24 cellular contexts compared by ENCODE assay signal in genomic region chr17:61476476-61477203, GRCh38. TPM values are rescaled to one million over a fixed set of nuclear protein-coding genes. Genes with fewer than 3 reads are reported as not detected.
DNase-seq lines count a peak whose midpoint lies in the region; ATAC-seq, FAIRE-seq and TF ChIP-seq lines count a peak whose summit lies in the region.
"Had no signal": no experiment of that assay in that cellular context is flagged by ENCODE, and none has a peak within 500 bp of the region (broad histone marks: within the 10 kb centered on the region; RNA-seq: fewer than 3 reads in every experiment).

No MANE protein-coding gene starts in this region.

- peaks cover 5% of the 10 kb centered on the region for H3K27me3 Mint-ChIP-seq in GM23338 (ENCODE audit: insufficient read depth, low read depth, poor library complexity)
- H3K27me3 Mint-ChIP-seq in chondrocyte (ENCODE audit: low read depth), result peaks cover 15% of the 10 kb centered on the region

- no peak overlapping the region for H2AK5ac ChIP-seq in trophoblast cell (ENCODE audit: low read length)

- H3F3A ChIP-seq in GM23338 (replicated peaks; ENCODE audit: low read depth), result no peaks in the 10 kb centered on the region

- H3K9ac ChIP-seq in kidney (ENCODE audit: low read length in 2 of 2) (no peak overlapping the region), trophoblast cell (ENCODE audit: low read length) (no peak overlapping the region)

- H3K4ac ChIP-seq in trophoblast cell (ENCODE audit: low read depth, low read length), result no peak overlapping the region

- TF ChIP-seq CTCF in GM23338 (conservative IDR thresholded peaks at IDR 0.05; ENCODE audit: low read depth in 2 of 2), result no peak
- no peak for TF ChIP-seq CTCF in chondrocyte (IDR thresholded peaks at IDR 0.05)
- no peak for TF ChIP-seq CTCF in kidney (IDR thresholded peaks at IDR 0.05; ENCODE audit: borderline replicate concordance, extremely low read depth, insufficient read depth)
- no peak for TF ChIP-seq CTCF in right atrium auricular region (IDR thresholded peaks at IDR 0.05)

- peak overlapping the region; percentile 7 for H3K18ac ChIP-seq in trophoblast cell (ENCODE audit: low read length)

- H3K23ac ChIP-seq in trophoblast cell (ENCODE audit: low read length), result no peak overlapping the region

- FAIRE-seq in kidney (lab: Jason Lieb, UNC), result no peak
- FAIRE-seq: A204.1, GM12892, GM18507 had no signal

- no peak overlapping the region for H4K8ac ChIP-seq in trophoblast cell (ENCODE audit: low read depth, low read length)

- no peaks in the 10 kb centered on the region for H3K36me3 Mint-ChIP-seq in GM23338 (ENCODE audit: low read depth)
- H3K36me3 Mint-ChIP-seq in chondrocyte (ENCODE audit: low read depth), result no peaks in the 10 kb centered on the region

- H3K4me3 ChIP-seq in GM23338 (no peak overlapping the region), kidney (ENCODE audit: low read length in 2 of 2) (no peak overlapping the region), trophoblast cell (ENCODE audit: low read depth, low read length) (no peak overlapping the region), right atrium auricular region (no peak overlapping the region)
- H3K4me3 ChIP-seq: SK-N-MC had no signal

- H3K79me1 ChIP-seq in trophoblast cell (ENCODE audit: low read length), result peaks cover 2% of the 10 kb centered on the region

- H3K9me2 ChIP-seq in GM23338 (ENCODE audit: insufficient read depth), result no peaks in the 10 kb centered on the region

- H3K27ac Mint-ChIP-seq in GM23338, result no peak overlapping the region
- no peak overlapping the region for H3K27ac Mint-ChIP-seq in chondrocyte (ENCODE audit: unreplicated experiment)
- H3K27ac Mint-ChIP-seq: CD4-positive, alpha-beta T cell had no signal

- no peak overlapping the region for H3K4me2 ChIP-seq in GM23338
- H3K4me2 ChIP-seq in trophoblast cell (ENCODE audit: low read length), result no peak overlapping the region

- H2BK5ac ChIP-seq in trophoblast cell (ENCODE audit: low read depth, low read length, poor library complexity), result no peak overlapping the region

- H4K12ac ChIP-seq in trophoblast cell (ENCODE audit: low read depth, low read length), result no peak overlapping the region

- no peak overlapping the region for H2BK120ac ChIP-seq in trophoblast cell (ENCODE audit: insufficient read depth, low read length, poor library complexity)

- H3K9me3 ChIP-seq in kidney (ENCODE audit: control insufficient read depth in 1 of 2, low read length in 2 of 2) (no peaks in the 10 kb centered on the region), trophoblast cell (ENCODE audit: insufficient read depth, low read depth, low read length) (no peaks in the 10 kb centered on the region), right atrium auricular region (no peaks in the 10 kb centered on the region)

- H3K4me1 Mint-ChIP-seq in GM23338 (no peaks in the 10 kb centered on the region), chondrocyte (ENCODE audit: low read depth) (peaks cover 9% of the 10 kb centered on the region)

- peak overlapping the region; percentile 23 for H4K91ac ChIP-seq in trophoblast cell (ENCODE audit: low read depth, low read length)

- H3K36me3 ChIP-seq in GM23338 (ENCODE audit: insufficient read depth) (no peaks in the 10 kb centered on the region), kidney (ENCODE audit: control insufficient read depth in 1 of 2, insufficient read depth in 2 of 2, low read length in 2 of 2) (no peaks in the 10 kb centered on the region), trophoblast cell (ENCODE audit: control insufficient read depth in 1 of 2, insufficient read depth in 2 of 2, low read length in 2 of 2) (no peaks in the 10 kb centered on the region), right atrium auricular region (no peaks in the 10 kb centered on the region)

- H3K4me1 ChIP-seq in GM23338 (ENCODE audit: insufficient read depth) (0 out of 2 replicates have a peak, but pooled peaks cover 4% of the 10 kb centered on the region), kidney (ENCODE audit: control insufficient read depth in 1 of 2, insufficient read depth in 1 of 2, low read depth in 1 of 2, low read length in 2 of 2) (no peaks in the 10 kb centered on the region), trophoblast cell (ENCODE audit: control insufficient read depth in 1 of 2, insufficient read depth in 2 of 2, low read length in 2 of 2) (peaks cover 22 to 28% of the 10 kb centered on the region in 2 experiments), right atrium auricular region (no peaks in the 10 kb centered on the region)

- DNase-seq in GM23338 (ENCODE audit: low spot score), result no peak
- peak; percentile 72 for DNase-seq in chondrocyte (ENCODE audit: low spot score)
- peak; percentile 60 for DNase-seq in kidney
- DNase-seq in trophoblast cell, result no peak
- no peak for DNase-seq in hippocampal formation (lab: John Stamatoyannopoulos, UW)
- no peak for DNase-seq in NCI-H1436 treated with DMSO at 0.1 percent for 48 hours (lab: John Stamatoyannopoulos, UW)
- DNase-seq in right atrium auricular region (ENCODE audit: low spot score), result no peak
- DNase-seq in NCI-H1105 treated with DMSO at 0.1 percent for 48 hours (lab: John Stamatoyannopoulos, UW), result no peak
- DNase-seq: MM.1S, NCI-H1092 treated with DMSO at 0.1 percent for 48 hours, NCI-H1694 treated with DMSO at 0.1 percent for 48 hours, NCI-H2107, NCI-H510A, NCI-H82, OCI-M1, SHP77 had no signal

- peak overlapping the region; percentile 83; the same call in 1 of the 2 replicates for H2AFZ ChIP-seq in GM23338
- no peak overlapping the region for H2AFZ ChIP-seq in trophoblast cell (ENCODE audit: insufficient read depth, low read length, poor library complexity)

- intact Hi-C loops in kidney (cut with DNase I), result no loop called here

- no CpG with 5 or more reads among the region's 17 CpGs for WGBS in trophoblast cell (ENCODE audit: extremely low coverage, insufficient coverage, insufficient read length)

- peak overlapping the region; percentile 3 for H2BK12ac ChIP-seq in trophoblast cell (ENCODE audit: low read length)

- H3K14ac ChIP-seq in trophoblast cell (ENCODE audit: low read length), result no peak overlapping the region

- H3K27me3 ChIP-seq in GM23338 (ENCODE audit: insufficient read depth), result no peaks in the 10 kb centered on the region
- H3K27me3 ChIP-seq in trophoblast cell (ENCODE audit: insufficient read depth, low read length), result no peaks in the 10 kb centered on the region
- H3K27me3 ChIP-seq in right atrium auricular region, result no peaks in the 10 kb centered on the region

- H3K4me3 Mint-ChIP-seq in GM23338 (no peak overlapping the region), chondrocyte (ENCODE audit: unreplicated experiment) (no peak overlapping the region)
- H3K4me3 Mint-ChIP-seq: CD4-positive, alpha-beta T cell had no signal

- no peaks in the 10 kb centered on the region for H3K79me2 ChIP-seq in GM23338 (replicated peaks; ENCODE audit: insufficient read depth)
- no peaks in the 10 kb centered on the region for H3K79me2 ChIP-seq in trophoblast cell (ENCODE audit: control insufficient read depth, insufficient read depth, low read length, poor library complexity)

- no peaks in the 10 kb centered on the region for H4K20me1 ChIP-seq in GM23338 (replicated peaks; ENCODE audit: insufficient read depth)

- no peak for ATAC-seq in GM23338

- H3K9me3 Mint-ChIP-seq in GM23338, result no peaks in the 10 kb centered on the region; the same call in 2 of the 3 replicates
- no peaks in the 10 kb centered on the region for H3K9me3 Mint-ChIP-seq in chondrocyte (ENCODE audit: low read depth)
- H3K9me3 Mint-ChIP-seq: CD4-positive, alpha-beta T cell had no signal

- H3K27ac ChIP-seq in GM23338 (ENCODE audit: low read depth) (no peak overlapping the region), kidney (ENCODE audit: low read depth in 2 of 2, low read length in 2 of 2) (no peak overlapping the region), trophoblast cell (ENCODE audit: low read depth, low read length) (no peak overlapping the region), right atrium auricular region (no peak overlapping the region)
- H3K27ac ChIP-seq: SK-N-MC had no signal

TF ChIP-seq in GM23338, 12 proteins besides CTCF, POLR2A, EP300 and RAD21 (continues in another document):
- TF ChIP-seq JUNB (IDR thresholded peaks at IDR 0.05; ENCODE audit: unreplicated experiment), result no peak
- no peak for TF ChIP-seq EZH2phosphoT487 (IDR thresholded peaks at IDR 0.05; ENCODE audit: unreplicated experiment)
- TF ChIP-seq EZH2 (IDR thresholded peaks at IDR 0.05; ENCODE audit: low read depth, unreplicated experiment), result no peak
- no peak for TF ChIP-seq POLR2AphosphoS5 (IDR thresholded peaks at IDR 0.05; ENCODE audit: low read depth)
- TF ChIP-seq NANOG (IDR thresholded peaks at IDR 0.05; ENCODE audit: borderline replicate concordance), result no peak
- no peak for TF ChIP-seq STAT1 (IDR thresholded peaks at IDR 0.05; ENCODE audit: unreplicated experiment)

RNA-seq across cellular contexts. Expression of gene TBX4, which starts 24.4 kb away (rescaled TPM):
- not detected in 2 replicates for total RNA-seq in GM23338 (2014; rRNA removed; shearing (Covaris generic))
- not detected in 2 replicates for polyA plus RNA-seq in GM23338 (2016; fragmentation: Nextera tagmentation; extraction: Ambion mirVana)
- not detected in 3 replicates for total RNA-seq in chondrocyte
- not detected for total RNA-seq in kidney
- not detected for polyA plus RNA-seq in kidney (ENCODE audit: insufficient read depth, low read depth, low replicate concordance)
- 0.93 and 0.97 TPM in 2 replicates for polyA plus RNA-seq in trophoblast cell (2013)
- not detected for total RNA-seq in right atrium auricular region
- total RNA-seq: CD4-positive, alpha-beta T cell; H7; LHCN-M2; RPMI7951 had no signal

Comparison
In these comparisons a context has a peak if more than half of its experiments do, and no peak if none do; other contexts are left out.
1. DNase-seq: peak in chondrocyte (single experiment) and kidney (single experiment); none in GM23338 (single experiment), trophoblast cell (0 of 2), hippocampal formation (0 of 2), NCI-H1436 treated with DMSO at 0.1 percent for 48 hours (single experiment), right atrium auricular region (single experiment) and NCI-H1105 treated with DMSO at 0.1 percent for 48 hours (single experiment).